8 cellular contexts compared by ENCODE assay signal in genomic region chr1:181514298-181515290, GRCh38. TPM values are rescaled to one million over a fixed set of nuclear protein-coding genes. Genes with fewer than 3 reads are reported as not detected.
A peak's percentile ranks its signal among the peaks of the same experiment; 100 is the strongest.
DNase-seq lines count a peak whose midpoint lies in the region; ATAC-seq and TF ChIP-seq lines count a peak whose summit lies in the region.

No MANE protein-coding gene starts in this region.

- no peak overlapping the region for H3K27ac Mint-ChIP-seq in CD4-positive, alpha-beta memory T cell

- H3K27ac ChIP-seq in right cardiac atrium (ENCODE audit: low read length), result no peak overlapping the region
- no peak overlapping the region for H3K27ac ChIP-seq in spleen
- H3K27ac ChIP-seq in CD4-positive, alpha-beta memory T cell (ENCODE audit: low read depth, low read length), result no peak overlapping the region

- intact Hi-C loops in right cardiac atrium (cut with DNase I), result no loop called here
- intact Hi-C loops in spleen (cut with DNase I; ENCODE audit: low total_unique reads), result no loop called here
- intact Hi-C loops in CD4-positive, alpha-beta memory T cell (cut with micrococcal nuclease), result no loop called here

- no peaks in the 10 kb centered on the region for H3K4me1 Mint-ChIP-seq in CD4-positive, alpha-beta memory T cell

- CTCF ChIA-PET in CD4-positive, alpha-beta memory T cell (lab: Charles Lee; ENCODE audit: partially characterized antibody), result no interaction called here

- peaks cover 0 to 7% of the 10 kb centered on the region in 2 donors for H3K27me3 Mint-ChIP-seq in CD4-positive, alpha-beta memory T cell

- TF ChIP-seq CTCF in spleen (IDR thresholded peaks at IDR 0.05 in 8 of 11, conservative IDR thresholded peaks at IDR 0.05 in 3 of 11), result no peak

- H3K9me3 ChIP-seq in right cardiac atrium (ENCODE audit: control insufficient read depth, low read length) (no peaks in the 10 kb centered on the region), spleen (no peaks in the 10 kb centered on the region)
- H3K9me3 ChIP-seq in CD4-positive, alpha-beta memory T cell (ENCODE audit: control insufficient read depth in 1 of 2, low read length in 2 of 2), result no peaks in the 10 kb centered on the region

- H3K27me3 ChIP-seq in right cardiac atrium (ENCODE audit: control insufficient read depth, insufficient read depth) (peaks cover 2% of the 10 kb centered on the region), spleen (replicated peaks in 1 of 7) (peaks cover 0 to 8% (median 0%) of the 10 kb centered on the region in 7 donors)
- H3K27me3 ChIP-seq in CD4-positive, alpha-beta memory T cell (ENCODE audit: insufficient read depth, low read length), result no peaks in the 10 kb centered on the region

- H3K4me1 ChIP-seq in right cardiac atrium (ENCODE audit: control insufficient read depth, insufficient read depth, low read length) (no peaks in the 10 kb centered on the region), spleen (no peaks in the 10 kb centered on the region)
- no peaks in the 10 kb centered on the region for H3K4me1 ChIP-seq in CD4-positive, alpha-beta memory T cell (ENCODE audit: insufficient read depth, low read length)

- no peaks in the 10 kb centered on the region for H3K9me3 Mint-ChIP-seq in CD4-positive, alpha-beta memory T cell

- DNase-seq in NCI-H128 (lab: John Stamatoyannopoulos, UW; ENCODE audit: unreplicated experiment) (peak; percentile 69), right cardiac atrium (peak in 1 of 3 donors; percentile 52), spleen (no peak), foreskin melanocyte (no peak)
- DNase-seq in stimulated activated CD4-positive, alpha-beta T cell treated with anti-CD3 and anti-CD28 coated beads, Interleukin-4, amount 100 ng/mL, for 24 hours, result no peak
- no peak for DNase-seq in CD4-positive, alpha-beta memory T cell

- no peaks in the 10 kb centered on the region for H3K36me3 ChIP-seq in spleen
- H3K36me3 ChIP-seq in CD4-positive, alpha-beta memory T cell (ENCODE audit: insufficient read depth, low read length), result no peaks in the 10 kb centered on the region

- ATAC-seq in GM18861 (IDR thresholded peaks at IDR 0.05; ENCODE audit: unreplicated experiment) (peak; percentile 77), HG02588 (IDR thresholded peaks at IDR 0.05; ENCODE audit: unreplicated experiment) (peak; percentile 78), right cardiac atrium (peak; percentile 55 to 62)

- no peak overlapping the region for H3K4me3 Mint-ChIP-seq in CD4-positive, alpha-beta memory T cell

- no peak for TF ChIP-seq POLR2A in spleen (IDR thresholded peaks at IDR 0.05)

- 66% methylated on average over 4 of the region's 4 CpGs for WGBS in right cardiac atrium
- 49 to 75% (median 59%) methylated on average over 4 of the region's 4 CpGs for WGBS in spleen, 5 donors

- POLR2A ChIA-PET in CD4-positive, alpha-beta memory T cell (lab: Charles Lee; ENCODE audit: partially characterized antibody), result no interaction called here

- H3K4me3 ChIP-seq in right cardiac atrium (ENCODE audit: low read length), result no peak overlapping the region
- H3K4me3 ChIP-seq in spleen, result no peak overlapping the region
- H3K4me3 ChIP-seq in CD4-positive, alpha-beta memory T cell (ENCODE audit: low read length in 2 of 2), result no peak overlapping the region

- no peaks in the 10 kb centered on the region for H3K36me3 Mint-ChIP-seq in CD4-positive, alpha-beta memory T cell

RNA-seq across cellular contexts. Expression of gene CACNA1E, which starts 31.3 kb away (rescaled TPM):
- total RNA-seq in right cardiac atrium, result 1 to 10 TPM in 3 of 4 donors, under 1 TPM in 1; 0.57 to 3.2 (median 1.9) TPM
- 0.45 TPM for polyA plus RNA-seq in right cardiac atrium
- total RNA-seq in spleen, result 1 to 10 TPM in 5 of 7 donors, under 1 TPM in 2; 0.70 to 6.1 (median 2.0) TPM
- polyA plus RNA-seq in spleen, result under 1 TPM; 0.02 to 0.09 (median 0.06) TPM
- not detected for total RNA-seq in CD4-positive, alpha-beta memory T cell
- polyA plus RNA-seq in CD4-positive, alpha-beta memory T cell, result not detected
